ENCODE assay signal across 8 cellular contexts in genomic region chr7:134986363-134987231, GRCh38. TPM values are rescaled to one million over a fixed set of nuclear protein-coding genes. Genes with fewer than 3 reads are reported as not detected.
DNase-seq lines count a peak whose midpoint lies in the region; ATAC-seq and TF ChIP-seq lines count a peak whose summit lies in the region.

TSS of gene AGBL3 (plus strand) at chr7:134986508. CDS start at chr7:134987934, 1,426 bp downstream.

- peak within 1 kb of the TSS; percentile 86 for H3K4me3 ChIP-seq in BE2C (ENCODE audit: low read depth, low read length)
- H3K4me3 ChIP-seq in colonic mucosa = peak within 1 kb of the TSS; percentile 81

- H3K9ac ChIP-seq in colonic mucosa (ENCODE audit: low read depth in 2 of 2, low read length in 2 of 2) = peak within 1 kb of the TSS; percentile 86 to 93

- TF ChIP-seq CTCF in BE2C (IDR thresholded peaks at IDR 0.05; ENCODE audit: low read depth, low read length) (peak; percentile 51), colonic mucosa (IDR thresholded peaks at IDR 0.05) (peak; percentile 57)

- ATAC-seq in HG03439 (IDR thresholded peaks at IDR 0.05; ENCODE audit: unreplicated experiment) (peak; percentile 81), left colon (peak; percentile 98)

- no peaks in the 10 kb centered on the region; the same call in 1 of the 2 replicates for H3K36me3 ChIP-seq in BE2C
- H3K36me3 ChIP-seq in colonic mucosa = no peaks in the 10 kb centered on the region

- TF ChIP-seq POLR2A in GM19193 (IDR thresholded peaks at IDR 0.05; ENCODE audit: extremely low read depth, insufficient read depth, insufficient read length) = peak; percentile 77

- intact Hi-C loops in colonic mucosa (cut with DNase I) = no loop called here
- intact Hi-C loops in left colon (cut with DNase I, micrococcal nuclease) = loop anchor here in 1 of 2 donors (5.0 kb wide), 1 partner anchor 161 kb away; the partner anchor contains the start of gene TMEM140

- peak within 1 kb of the TSS; percentile 88 for H3K27ac ChIP-seq in colonic mucosa

- DNase-seq in BE2C (peak; percentile 98), NCI-H510A (lab: John Stamatoyannopoulos, UW) (peak; percentile 80), colonic mucosa (peak; percentile 95), left colon (peak; percentile 97 to 98)
- DNase-seq in activated CD4-positive, alpha-beta T cell treated with anti-CD3 and anti-CD28 coated beads for 4 hours = peak; percentile 89 to 91
- DNase-seq in stimulated activated CD4-positive, alpha-beta T cell treated with anti-CD3 and anti-CD28 coated beads, Interleukin-1b, Interleukin-23, amount 100 ng/mL, for 48 hours = peak; percentile 90

- no peaks in the 10 kb centered on the region for H3K27me3 ChIP-seq in BE2C
- no peaks in the 10 kb centered on the region for H3K27me3 ChIP-seq in colonic mucosa

- H3K4me1 ChIP-seq in BE2C (no peaks in the 10 kb centered on the region), colonic mucosa (no peaks in the 10 kb centered on the region)

- no peaks in the 10 kb centered on the region for H3K9me3 ChIP-seq in BE2C
- no peaks in the 10 kb centered on the region for H3K9me3 ChIP-seq in colonic mucosa

RNA-seq across cellular contexts. Expression of gene AGBL3, which starts in this region (rescaled TPM):
- 1.9 TPM for polyA plus RNA-seq in BE2C (2012; ENCODE audit: insufficient read depth, insufficient read length, low read depth)
- total RNA-seq in colonic mucosa (under 1 TPM; 0.47 to 0.98 TPM), left colon (under 1 TPM; 0.64 to 0.78 TPM)

Comparison
In these comparisons a context has a peak if more than half of its experiments do, and no peak if none do; other contexts are left out.
1. Peak in every context shown above with its lines: DNase-seq, ATAC-seq, H3K4me3 ChIP-seq and H3K27ac ChIP-seq.
2. Peak in DNase-seq, H3K4me3 ChIP-seq, H3K27ac ChIP-seq and H3K9ac ChIP-seq in colonic mucosa; RNA of the gene not detected or under 1 TPM.
3. Peak in DNase-seq and ATAC-seq in left colon; RNA of the gene not detected or under 1 TPM.